ENCODE assay signal across 8 cellular contexts in genomic region chr11:7442588-7443215, GRCh38. TPM values are rescaled to one million over a fixed set of nuclear protein-coding genes. Genes with fewer than 3 reads are reported as not detected.
DNase-seq lines count a peak whose midpoint lies in the region; ATAC-seq and TF ChIP-seq lines count a peak whose summit lies in the region.

No MANE protein-coding gene starts in this region.

- H3K27me3 Mint-ChIP-seq in activated CD4-positive, alpha-beta memory T cell treated with anti-CD3 and anti-CD28 coated beads, Interleukin-2, amount 10 ng/mL, durations not matched to agents 7 days and 5 days, result no peaks in the 10 kb centered on the region
- H3K27me3 Mint-ChIP-seq in effector memory CD8-positive, alpha-beta T cell, result peaks cover 10 to 21% of the 10 kb centered on the region in 2 donors

- no peaks in the 10 kb centered on the region for H3K36me3 Mint-ChIP-seq in activated CD4-positive, alpha-beta memory T cell treated with anti-CD3 and anti-CD28 coated beads, Interleukin-2, amount 10 ng/mL, durations not matched to agents 7 days and 5 days (ENCODE audit: low read depth)
- H3K36me3 Mint-ChIP-seq in effector memory CD8-positive, alpha-beta T cell (ENCODE audit: insufficient read depth), result no peaks in the 10 kb centered on the region

- no peak overlapping the region for H3K4me3 Mint-ChIP-seq in activated CD4-positive, alpha-beta memory T cell treated with anti-CD3 and anti-CD28 coated beads, Interleukin-2, amount 10 ng/mL, durations not matched to agents 7 days and 5 days
- no peak overlapping the region for H3K4me3 Mint-ChIP-seq in effector memory CD8-positive, alpha-beta T cell

- POLR2A ChIA-PET in activated CD4-positive, alpha-beta memory T cell treated with anti-CD3 and anti-CD28 coated beads, Interleukin-2, amount 10 ng/mL, durations not matched to agents 7 days and 5 days (lab: Charles Lee), result no interaction called here

- peak; percentile 99 for TF ChIP-seq CTCF in AG09319 (IDR thresholded peaks at IDR 0.05; ENCODE audit: low read depth, low read length)

- ATAC-seq in GM18511 (IDR thresholded peaks at IDR 0.05; ENCODE audit: unreplicated experiment) (peak; percentile 96), HG02973 (IDR thresholded peaks at IDR 0.05; ENCODE audit: unreplicated experiment) (peak; percentile 88)
- ATAC-seq in effector memory CD8-positive, alpha-beta T cell (replicated peaks), result peak; percentile 83

- CTCF ChIA-PET in activated CD4-positive, alpha-beta memory T cell treated with anti-CD3 and anti-CD28 coated beads, Interleukin-2, amount 10 ng/mL, durations not matched to agents 7 days and 5 days (lab: Charles Lee), result interaction anchor here (0.7 to 2.9 kb wide), 18 partner anchors 8 to 630 kb away, joined by 3 to 33 read pairs (median 4); no protein-coding TSS in a partner anchor

- DNase-seq in AG09319 (ENCODE audit: extremely low read depth, low read depth), result no peak
- DNase-seq in NCI-H226, result peak; percentile 26
- DNase-seq in activated CD4-positive, alpha-beta memory T cell treated with anti-CD3 and anti-CD28 coated beads, Interleukin-2, amount 10 ng/mL, durations not matched to agents 7 days and 5 days, result peak; percentile 78
- DNase-seq in effector memory CD8-positive, alpha-beta T cell, result peak; percentile 60 to 71 (median 68)
- peak; percentile 79 for DNase-seq in midbrain (lab: John Stamatoyannopoulos, UW)
- peak; percentile 5 to 51 for DNase-seq in stimulated activated CD8-positive, alpha-beta memory T cell treated with anti-CD3 and anti-CD28 coated beads, Interleukin-4, amount 100 ng/mL, for 1 hour (ENCODE audit: low read depth in 2 of 2, low spot score in 1 of 2)

- H3K4me1 Mint-ChIP-seq in activated CD4-positive, alpha-beta memory T cell treated with anti-CD3 and anti-CD28 coated beads, Interleukin-2, amount 10 ng/mL, durations not matched to agents 7 days and 5 days, result no peaks in the 10 kb centered on the region
- H3K4me1 Mint-ChIP-seq in effector memory CD8-positive, alpha-beta T cell (ENCODE audit: low read depth in 2 of 2), result peaks cover 0 to 3% of the 10 kb centered on the region in 2 donors

- H3K27ac Mint-ChIP-seq in activated CD4-positive, alpha-beta memory T cell treated with anti-CD3 and anti-CD28 coated beads, Interleukin-2, amount 10 ng/mL, durations not matched to agents 7 days and 5 days, result no peak overlapping the region
- H3K27ac Mint-ChIP-seq in effector memory CD8-positive, alpha-beta T cell, result no peak overlapping the region

- H3K9me3 Mint-ChIP-seq in activated CD4-positive, alpha-beta memory T cell treated with anti-CD3 and anti-CD28 coated beads, Interleukin-2, amount 10 ng/mL, durations not matched to agents 7 days and 5 days, result no peaks in the 10 kb centered on the region
- no peaks in the 10 kb centered on the region for H3K9me3 Mint-ChIP-seq in effector memory CD8-positive, alpha-beta T cell

RNA-seq across cellular contexts. Expression of gene OLFML1, which starts 42.6 kb away (rescaled TPM):
- not detected for total RNA-seq in activated CD4-positive, alpha-beta memory T cell treated with anti-CD3 and anti-CD28 coated beads, Interleukin-2, amount 10 ng/mL, durations not matched to agents 7 days and 5 days
